In genomic region chr18:42192251-42193248, GRCh38 we compare ENCODE assay signal across 1 cellular context.
TF ChIP-seq lines count a peak whose summit lies in the region.

No MANE protein-coding gene starts in this region.

TF ChIP-seq in HepG2, 621 proteins besides CTCF, POLR2A, EP300 and RAD21 (continued from another document):
- TF ChIP-seq FOXP1 (IDR thresholded peaks at IDR 0.05) = no peak
- 0 out of 2 replicates have a peak, but pooled peaks have one; percentile 9 for TF ChIP-seq FOXP1 (CRISPR knock-in tag; IDR thresholded peaks at IDR 0.05)
- 0 out of 2 replicates have a peak, but pooled peaks have one; percentile 21 for TF ChIP-seq ATF3 (CRISPR knock-in tag; IDR thresholded peaks at IDR 0.05)
- TF ChIP-seq, protein P1, sequence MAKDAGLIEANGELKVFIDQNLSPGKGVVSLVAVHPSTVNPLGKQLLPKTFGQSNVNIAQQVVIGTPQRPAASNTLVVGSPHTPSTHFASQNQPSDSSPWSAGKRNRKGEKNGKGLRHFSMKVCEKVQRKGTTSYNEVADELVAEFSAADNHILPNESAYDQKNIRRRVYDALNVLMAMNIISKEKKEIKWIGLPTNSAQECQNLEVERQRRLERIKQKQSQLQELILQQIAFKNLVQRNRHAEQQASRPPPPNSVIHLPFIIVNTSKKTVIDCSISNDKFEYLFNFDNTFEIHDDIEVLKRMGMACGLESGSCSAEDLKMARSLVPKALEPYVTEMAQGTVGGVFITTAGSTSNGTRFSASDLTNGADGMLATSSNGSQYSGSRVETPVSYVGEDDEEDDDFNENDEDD (CRISPR knock-in tag; IDR thresholded peaks at IDR 0.05; ENCODE audit: borderline replicate concordance) = peak; percentile 42; the same call in 1 of the 2 replicates
- peak; percentile 55; the same call in 1 of the 2 replicates for TF ChIP-seq TFAP4 (IDR thresholded peaks at IDR 0.05; ENCODE audit: borderline replicate concordance, low read depth)
- TF ChIP-seq FOXA3 (CRISPR knock-in tag; IDR thresholded peaks at IDR 0.05) = peak; percentile 11; the same call in 1 of the 2 replicates
- peak; percentile 25 for TF ChIP-seq TEAD3 (CRISPR knock-in tag; optimal IDR thresholded peaks at IDR 0.05; ENCODE audit: borderline replicate concordance)
- no peak for TF ChIP-seq NFE2L2 (IDR thresholded peaks at IDR 0.05; ENCODE audit: low read length)
- TF ChIP-seq ARID5B (CRISPR knock-in tag; IDR thresholded peaks at IDR 0.05) = peak; percentile 36; the same call in 1 of the 2 replicates
- peak; percentile 76 for TF ChIP-seq CEBPG (CRISPR knock-in tag; IDR thresholded peaks at IDR 0.05)
- TF ChIP-seq YY1 (IDR thresholded peaks at IDR 0.05; ENCODE audit: insufficient read depth, insufficient replicate concordance, low read depth, low read length) = no peak
- TF ChIP-seq SOX6 (IDR thresholded peaks at IDR 0.05) = no peak
- peak; percentile 62; the same call in 1 of the 2 replicates for TF ChIP-seq SOX6 (CRISPR knock-in tag; IDR thresholded peaks at IDR 0.05)
- TF ChIP-seq, protein P2, sequence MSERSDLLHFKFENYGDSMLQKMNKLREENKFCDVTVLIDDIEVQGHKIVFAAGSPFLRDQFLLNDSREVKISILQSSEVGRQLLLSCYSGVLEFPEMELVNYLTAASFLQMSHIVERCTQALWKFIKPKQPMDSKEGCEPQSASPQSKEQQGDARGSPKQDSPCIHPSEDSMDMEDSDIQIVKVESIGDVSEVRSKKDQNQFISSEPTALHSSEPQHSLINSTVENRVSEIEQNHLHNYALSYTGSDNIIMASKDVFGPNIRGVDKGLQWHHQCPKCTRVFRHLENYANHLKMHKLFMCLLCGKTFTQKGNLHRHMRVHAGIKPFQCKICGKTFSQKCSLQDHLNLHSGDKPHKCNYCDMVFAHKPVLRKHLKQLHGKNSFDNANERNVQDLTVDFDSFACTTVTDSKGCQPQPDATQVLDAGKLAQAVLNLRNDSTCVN (CRISPR knock-in tag; IDR thresholded peaks at IDR 0.05; ENCODE audit: borderline replicate concordance) = peak; percentile 63; the same call in 1 of the 2 replicates
- TF ChIP-seq FOSL2 (CRISPR knock-in tag; IDR thresholded peaks at IDR 0.05) = peak; percentile 78
- TF ChIP-seq GATAD2A (CRISPR knock-in tag; IDR thresholded peaks at IDR 0.05) = 0 out of 2 replicates have a peak, but pooled peaks have one; percentile 12
- TF ChIP-seq CEBPB (IDR thresholded peaks at IDR 0.05; ENCODE audit: borderline replicate concordance, low read depth, low read length) = peak; percentile 16; the same call in 1 of the 2 replicates
- no peak for TF ChIP-seq ZNF501 (CRISPR knock-in tag; IDR thresholded peaks at IDR 0.05)
- TF ChIP-seq, protein P3, sequence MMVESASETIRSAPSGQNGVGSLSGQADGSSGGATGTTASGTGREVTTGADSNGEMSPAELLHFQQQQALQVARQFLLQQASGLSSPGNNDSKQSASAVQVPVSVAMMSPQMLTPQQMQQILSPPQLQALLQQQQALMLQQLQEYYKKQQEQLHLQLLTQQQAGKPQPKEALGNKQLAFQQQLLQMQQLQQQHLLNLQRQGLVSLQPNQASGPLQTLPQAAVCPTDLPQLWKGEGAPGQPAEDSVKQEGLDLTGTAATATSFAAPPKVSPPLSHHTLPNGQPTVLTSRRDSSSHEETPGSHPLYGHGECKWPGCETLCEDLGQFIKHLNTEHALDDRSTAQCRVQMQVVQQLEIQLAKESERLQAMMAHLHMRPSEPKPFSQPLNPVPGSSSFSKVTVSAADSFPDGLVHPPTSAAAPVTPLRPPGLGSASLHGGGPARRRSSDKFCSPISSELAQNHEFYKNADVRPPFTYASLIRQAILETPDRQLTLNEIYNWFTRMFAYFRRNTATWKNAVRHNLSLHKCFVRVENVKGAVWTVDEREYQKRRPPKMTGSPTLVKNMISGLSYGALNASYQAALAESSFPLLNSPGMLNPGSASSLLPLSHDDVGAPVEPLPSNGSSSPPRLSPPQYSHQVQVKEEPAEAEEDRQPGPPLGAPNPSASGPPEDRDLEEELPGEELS (CRISPR knock-in tag; IDR thresholded peaks at IDR 0.05) = 0 out of 2 replicates have a peak, but pooled peaks have one; percentile 30
- TF ChIP-seq SOX5 (CRISPR knock-in tag; IDR thresholded peaks at IDR 0.05; ENCODE audit: borderline replicate concordance) = peak; percentile 38; the same call in 1 of the 2 replicates
TF ChIP-seq in HepG2: peak in this region for 28.
